In the genomic region with DNA sequence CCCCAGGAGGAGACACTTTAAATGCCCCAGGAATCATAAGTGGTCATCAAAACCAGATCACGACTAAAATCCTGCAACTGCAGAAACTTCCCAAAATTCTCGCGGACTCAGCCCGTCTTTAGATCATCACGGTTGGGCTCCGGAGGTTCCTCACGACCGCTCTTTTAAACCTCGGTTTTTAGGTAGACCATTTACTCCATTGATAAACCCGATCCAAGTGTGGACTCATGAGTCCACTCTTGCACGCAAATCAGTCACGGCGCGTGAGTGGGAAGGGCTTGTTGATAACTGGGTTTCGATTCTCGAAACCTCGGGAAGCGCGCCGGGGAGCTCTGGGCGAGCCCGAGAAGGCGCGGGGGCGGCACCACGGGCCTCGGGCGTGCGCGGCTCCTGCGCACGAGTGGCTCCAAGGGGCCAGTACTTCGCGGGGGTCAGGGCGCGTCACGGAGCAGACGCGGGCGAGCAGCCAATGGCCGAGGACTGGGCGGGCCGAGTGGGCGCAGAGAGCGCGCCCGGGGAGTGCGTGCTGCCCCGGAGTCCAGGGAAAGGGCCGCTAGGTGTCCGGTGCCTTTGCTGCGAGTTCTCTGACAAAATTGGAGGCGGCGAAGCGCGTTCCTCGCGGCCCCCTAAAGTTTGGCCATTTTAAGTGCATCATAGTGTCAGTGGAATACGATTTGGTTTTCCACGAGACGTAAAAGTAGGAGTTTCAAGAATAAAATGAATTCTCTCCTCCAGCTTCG, we compare ENCODE assay signal across 8 cellular contexts. TPM values are rescaled to one million over a fixed set of nuclear protein-coding genes. Genes with fewer than 3 reads are reported as not detected.
A peak's percentile ranks its signal among the peaks of the same experiment; 100 is the strongest.
DNase-seq lines count a peak whose midpoint lies in the region; ATAC-seq and TF ChIP-seq lines count a peak whose summit lies in the region.

No MANE protein-coding gene starts in this region.

- peak overlapping the region; percentile 95 for H3K27ac ChIP-seq in AG04450 (ENCODE audit: low read depth, low read length)

- peak; percentile 83 for DNase-seq in AG04450 (ENCODE audit: low read depth, low spot score)
- peak; percentile 77 for DNase-seq in NCI-H82 (lab: John Stamatoyannopoulos, UW)
- DNase-seq in activated CD8-positive, alpha-beta memory T cell treated with anti-CD3 and anti-CD28 coated beads for 4 hours (ENCODE audit: low read depth in 2 of 2), result peak; percentile 46 to 53
- peak; percentile 61 for DNase-seq in effector CD8-positive, alpha-beta T cell (lab: John Stamatoyannopoulos, UW)
- DNase-seq in lung microvascular endothelial cell (ENCODE audit: low read depth in 2 of 2), result peak; percentile 87 to 93
- peak in 2 of 3 experiments; percentile 11 to 41 for DNase-seq in stimulated activated CD4-positive, alpha-beta T cell treated with anti-CD3 and anti-CD28 coated beads, TNF-alpha, amount 100 ng/mL, for 24 hours (ENCODE audit: low read depth in 3 of 3)

- TF ChIP-seq CTCF in AG04450 (IDR thresholded peaks at IDR 0.05; ENCODE audit: low read depth, low read length), result peak; percentile 39; the same call in 1 of the 2 replicates

- H3K9me3 ChIP-seq in AG04450 (ENCODE audit: control insufficient read depth, insufficient read depth, low read length), result no peaks in the 10 kb centered on the region; the same call in 1 of the 2 replicates

- H3K4me3 ChIP-seq in AG04450 (ENCODE audit: low read depth, low read length), result peak overlapping the region; percentile 91

- CTCF ChIA-PET in AG04450 (lab: Charles Lee), result interaction anchor here (0.6 to 1.9 kb wide), 16 partner anchors 10 to 1605 kb away, joined by 3 to 6 read pairs (median 4); no protein-coding TSS in a partner anchor

- ATAC-seq in GM19023 (IDR thresholded peaks at IDR 0.05; ENCODE audit: unreplicated experiment) (peak; percentile 62), HG03159 (IDR thresholded peaks at IDR 0.05; ENCODE audit: unreplicated experiment) (peak; percentile 39)

- no peaks in the 10 kb centered on the region for H3K27me3 ChIP-seq in AG04450 (ENCODE audit: control insufficient read depth, insufficient read depth, low read length)

- POLR2A ChIA-PET in AG04450 (lab: Yijun Ruan, JAX), result interaction anchor here (0.6 to 1.9 kb wide), 10 partner anchors 13 to 768 kb away, joined by 3 to 13 read pairs (median 4); no protein-coding TSS in a partner anchor

RNA-seq across cellular contexts. Expression of gene TENT5A, which starts 0.7 kb away (rescaled TPM):
- 10.0 and 14.0 TPM in 2 replicates for polyA plus RNA-seq in AG04450 (2011; rRNA removed)
- 8.3 and 12.8 TPM in 2 replicates for polyA minus RNA-seq in AG04450 (2011; rRNA and poly(A)+ RNA removed)
- total RNA-seq in lung microvascular endothelial cell, result 0.60 and 2.6 TPM in 2 replicates

Comparison
In these comparisons a context has a peak if more than half of its experiments do, and no peak if none do; other contexts are left out.
1. Peak in every context shown above with its lines: DNase-seq, ATAC-seq, H3K4me3 ChIP-seq and H3K27ac ChIP-seq.
2. DNase-seq: peak in every context shown above with its lines; median percentile 90 in lung microvascular endothelial cell; 83 in AG04450; 77 in NCI-H82; 61 in effector CD8-positive, alpha-beta T cell; 50 in activated CD8-positive, alpha-beta memory T cell treated with anti-CD3 and anti-CD28 coated beads for 4 hours; 26 in stimulated activated CD4-positive, alpha-beta T cell treated with anti-CD3 and anti-CD28 coated beads, TNF-alpha, amount 100 ng/mL, for 24 hours.